Comparison of ENCODE assay signal across 8 cellular contexts in the genomic region with DNA sequence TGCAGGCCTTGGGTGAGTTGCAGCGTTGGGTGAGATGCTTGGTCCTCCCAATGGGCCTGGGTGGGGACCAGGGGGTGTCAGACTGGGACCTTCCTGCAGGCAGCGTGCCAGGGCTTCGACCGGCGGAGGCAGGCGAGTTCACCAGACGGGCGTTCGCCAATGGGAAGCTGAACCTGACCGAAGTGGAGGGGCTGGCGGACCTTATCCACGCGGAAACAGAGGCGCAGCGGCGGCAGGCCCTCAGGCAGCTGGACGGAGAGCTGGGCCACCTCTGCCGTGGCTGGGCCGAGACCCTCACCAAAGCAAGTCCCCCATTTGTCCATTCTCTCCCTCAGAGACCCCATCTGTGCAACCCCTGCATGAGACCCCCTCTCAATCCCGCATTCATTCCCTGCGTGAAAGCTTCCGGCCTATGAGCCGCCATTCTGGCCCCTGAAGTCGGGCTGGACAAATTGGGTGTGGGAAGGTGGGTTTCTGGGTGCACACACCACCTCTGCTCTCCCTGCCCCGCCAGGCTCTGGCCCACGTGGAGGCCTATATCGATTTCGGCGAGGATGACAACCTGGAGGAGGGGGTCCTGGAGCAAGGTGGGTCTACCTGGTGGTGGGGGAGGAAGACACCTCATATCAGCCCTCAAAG. TPM values are rescaled to one million over a fixed set of nuclear protein-coding genes. Genes with fewer than 3 reads are reported as not detected.
DNase-seq lines count a peak whose midpoint lies in the region; ATAC-seq and TF ChIP-seq lines count a peak whose summit lies in the region.
"Had no signal": no experiment of that assay in that cellular context is flagged by ENCODE, and none has a peak within 500 bp of the region (broad histone marks: within the 10 kb centered on the region; RNA-seq: fewer than 3 reads in every experiment).

No MANE protein-coding gene starts in this region.

- no peaks in the 10 kb centered on the region for H4K20me1 ChIP-seq in GM23248 (ENCODE audit: insufficient read depth)

- 86 to 88% methylated on average over 27 to 29 of the region's 29 CpGs for WGBS in GM23248 (ENCODE audit: low coverage in 1 of 2, low lambda C conversion rate in 2 of 2, missing lambda C conversion rate in 2 of 2), 2 experiments
- WGBS in esophagus squamous epithelium, 2 donors = 83 to 90% methylated on average over 4 to 20 of the region's 29 CpGs

- H3K27me3 ChIP-seq in GM23248 (replicated peaks; ENCODE audit: insufficient read depth) = no peaks in the 10 kb centered on the region
- no peaks in the 10 kb centered on the region for H3K27me3 ChIP-seq in SJCRH30
- no peaks in the 10 kb centered on the region for H3K27me3 ChIP-seq in esophagus squamous epithelium
- H3K27me3 ChIP-seq in foreskin keratinocyte = no peaks in the 10 kb centered on the region

- H3K4me3 ChIP-seq in GM23248 (peak overlapping the region; percentile 89), SJCRH30 (peak overlapping the region; percentile 77), esophagus squamous epithelium (peak overlapping the region; percentile 57 to 89 (median 77)), skeletal muscle cell (ENCODE audit: low read depth, low read length) (peak overlapping the region; percentile 69)

- H3K4me1 ChIP-seq in GM23248 (ENCODE audit: insufficient read depth) = peaks cover 7% of the 10 kb centered on the region; the same call in 1 of the 2 replicates
- H3K4me1 ChIP-seq in SJCRH30 = peaks cover 4% of the 10 kb centered on the region; the same call in 1 of the 2 replicates
- H3K4me1 ChIP-seq in esophagus squamous epithelium = peaks cover 30 to 68% (median 33%) of the 10 kb centered on the region in 3 donors
- H3K4me1 ChIP-seq in foreskin keratinocyte = no peaks in the 10 kb centered on the region

- ATAC-seq in foreskin keratinocyte = no peak

- peak overlapping the region; percentile 82 for H3K9ac ChIP-seq in GM23248

- H3K79me2 ChIP-seq in GM23248 (ENCODE audit: insufficient read depth) = no peaks in the 10 kb centered on the region

- no peaks in the 10 kb centered on the region for H3K9me2 ChIP-seq in GM23248 (ENCODE audit: insufficient read depth)

- peaks cover 11% of the 10 kb centered on the region; the same call in 1 of the 2 replicates for H3F3A ChIP-seq in GM23248 (ENCODE audit: insufficient read depth)

- no peak overlapping the region for H3K27ac ChIP-seq in GM23248
- H3K27ac ChIP-seq in SJCRH30 = no peak overlapping the region
- H3K27ac ChIP-seq in esophagus squamous epithelium = peak overlapping the region in 3 of 4 donors; percentile 87 to 98 (median 96)
- no peak overlapping the region for H3K27ac ChIP-seq in foreskin keratinocyte

- no peak overlapping the region for H3K4me2 ChIP-seq in GM23248 (ENCODE audit: unreplicated experiment)

- TF ChIP-seq POLR2A in esophagus squamous epithelium (IDR thresholded peaks at IDR 0.05) = no peak

- H2AFZ ChIP-seq in GM23248 = peak overlapping the region; percentile 96; the same call in 1 of the 2 replicates

- TF ChIP-seq CTCF in esophagus squamous epithelium (IDR thresholded peaks at IDR 0.05) (no peak), foreskin keratinocyte (conservative IDR thresholded peaks at IDR 0.05) (no peak)

- intact Hi-C loops in esophagus squamous epithelium (cut with DNase I) = no loop called here

- no peaks in the 10 kb centered on the region for H3K9me3 ChIP-seq in GM23248 (ENCODE audit: low read depth)
- H3K9me3 ChIP-seq in SJCRH30 (replicated peaks) = no peaks in the 10 kb centered on the region
- H3K9me3 ChIP-seq in esophagus squamous epithelium = no peaks in the 10 kb centered on the region

- in situ Hi-C loops in GM23248 (cut with MboI) = no loop called here
- in situ Hi-C loops in KBM-7 (cut with MboI; ENCODE audit: low pct_unique_long_range_greater_than_20kb, low sequenced_read_pairs) = no loop called here

- H3K36me3 ChIP-seq in GM23248 (ENCODE audit: low read depth) = no peaks in the 10 kb centered on the region
- peaks cover 10% of the 10 kb centered on the region; the same call in 1 of the 2 replicates for H3K36me3 ChIP-seq in SJCRH30
- peaks cover 0 to 21% (median 0%) of the 10 kb centered on the region in 3 donors for H3K36me3 ChIP-seq in esophagus squamous epithelium

- DNase-seq in GM23248 = no peak
- DNase-seq in SJCRH30 = no peak
- DNase-seq in esophagus squamous epithelium (lab: John Stamatoyannopoulos, UW) = no peak
- no peak for DNase-seq in skeletal muscle cell (ENCODE audit: low read depth)
- DNase-seq in NCI-H2029 treated with DMSO at 0.1 percent for 48 hours (lab: John Stamatoyannopoulos, UW) = no peak
- DNase-seq in foreskin keratinocyte = no peak
- DNase-seq in KBM-7 = no peak
- DNase-seq: NCI-H2227 treated with DMSO at 0.1 percent for 48 hours had no signal

RNA-seq across cellular contexts. Expression of a gene that starts 1.2 kb away (rescaled TPM):
- total RNA-seq in GM23248 (2014; rRNA removed; shearing (Covaris generic)) = 11.4 and 14.8 TPM in 2 replicates
- polyA plus RNA-seq in GM23248 (2016; fragmentation: Nextera tagmentation; extraction: Ambion mirVana) = 7.6 and 7.9 TPM in 2 replicates
- 27.6 and 31.2 TPM in 2 replicates for total RNA-seq in SJCRH30 (2014; rRNA removed; shearing (Covaris generic))
- 10 to 100 TPM; 22.7 to 34.9 (median 31.4) TPM for total RNA-seq in esophagus squamous epithelium
- 14.9 and 18.7 TPM in 2 replicates for total RNA-seq in foreskin keratinocyte
- polyA plus RNA-seq in foreskin keratinocyte = 14.3 and 16.6 TPM in 2 replicates

RNA-seq across cellular contexts. Expression of a gene that starts 3.9 kb away (rescaled TPM):
- total RNA-seq in GM23248 (2014; rRNA removed; shearing (Covaris generic)) = 2.8 and 4.0 TPM in 2 replicates
- 0.52 and 0.61 TPM in 2 replicates for polyA plus RNA-seq in GM23248 (2016; fragmentation: Nextera tagmentation; extraction: Ambion mirVana)
- 2.7 and 3.0 TPM in 2 replicates for total RNA-seq in SJCRH30 (2014; rRNA removed; shearing (Covaris generic))
- total RNA-seq in esophagus squamous epithelium = 10 to 100 TPM in 1 of 4 donors, 1 to 10 TPM in 3; 3.8 to 19.1 (median 6.5) TPM
- total RNA-seq in foreskin keratinocyte = 2.1 and 2.9 TPM in 2 replicates
- polyA plus RNA-seq in foreskin keratinocyte = 1.2 and 1.4 TPM in 2 replicates

RNA-seq across cellular contexts. Expression of a gene that starts 29.2 kb away (rescaled TPM):
- 10.9 and 40.8 TPM in 2 replicates for total RNA-seq in GM23248 (2014; rRNA removed; shearing (Covaris generic))
- polyA plus RNA-seq in GM23248 (2016; fragmentation: Nextera tagmentation; extraction: Ambion mirVana) (87.8 and 96.9 TPM in 2 replicates), foreskin keratinocyte (76.4 and 78.6 TPM in 2 replicates)
- 34.2 and 37.5 TPM in 2 replicates for total RNA-seq in SJCRH30 (2014; rRNA removed; shearing (Covaris generic))
- total RNA-seq in esophagus squamous epithelium (10 to 100 TPM; 16.4 to 29.0 (median 22.7) TPM), foreskin keratinocyte (54.7 and 59.1 TPM in 2 replicates)

RNA-seq across cellular contexts. Expression of a gene that starts 32.9 kb away (rescaled TPM):
- 14.7 and 23.0 TPM in 2 replicates for total RNA-seq in GM23248 (2014; rRNA removed; shearing (Covaris generic))
- 74.5 and 78.8 TPM in 2 replicates for polyA plus RNA-seq in GM23248 (2016; fragmentation: Nextera tagmentation; extraction: Ambion mirVana)
- 68.5 and 69.0 TPM in 2 replicates for total RNA-seq in SJCRH30 (2014; rRNA removed; shearing (Covaris generic))
- 10 to 100 TPM; 91.1 to 97.2 (median 92.8) TPM for total RNA-seq in esophagus squamous epithelium
- 38.8 and 43.6 TPM in 2 replicates for total RNA-seq in foreskin keratinocyte
- 99.8 and 114 TPM in 2 replicates for polyA plus RNA-seq in foreskin keratinocyte

RNA-seq across cellular contexts. Expression of a gene that starts 35.3 kb away (rescaled TPM):
- total RNA-seq in GM23248 (2014; rRNA removed; shearing (Covaris generic)) = 10.9 and 19.1 TPM in 2 replicates
- polyA plus RNA-seq in GM23248 (2016; fragmentation: Nextera tagmentation; extraction: Ambion mirVana) = 8.7 and 9.1 TPM in 2 replicates
- total RNA-seq in SJCRH30 (2014; rRNA removed; shearing (Covaris generic)) = 26.4 and 27.2 TPM in 2 replicates
- 1 to 10 TPM; 2.0 to 8.4 (median 5.2) TPM for total RNA-seq in esophagus squamous epithelium
- total RNA-seq in foreskin keratinocyte = 12.6 and 16.0 TPM in 2 replicates
- 14.4 and 17.6 TPM in 2 replicates for polyA plus RNA-seq in foreskin keratinocyte

Comparison
In these comparisons a context has a peak if more than half of its experiments do, and no peak if none do; other contexts are left out.
1. H3K27ac ChIP-seq: peak in esophagus squamous epithelium (3 of 4); none in GM23248 (single experiment), SJCRH30 (single experiment) and foreskin keratinocyte (single experiment).
2. Peak in every context shown above with its lines, with median percentiles within 50 percentile points of each other: H3K4me3 ChIP-seq.